Comparison of ENCODE assay signal across 16 cellular contexts in the genomic region with DNA sequence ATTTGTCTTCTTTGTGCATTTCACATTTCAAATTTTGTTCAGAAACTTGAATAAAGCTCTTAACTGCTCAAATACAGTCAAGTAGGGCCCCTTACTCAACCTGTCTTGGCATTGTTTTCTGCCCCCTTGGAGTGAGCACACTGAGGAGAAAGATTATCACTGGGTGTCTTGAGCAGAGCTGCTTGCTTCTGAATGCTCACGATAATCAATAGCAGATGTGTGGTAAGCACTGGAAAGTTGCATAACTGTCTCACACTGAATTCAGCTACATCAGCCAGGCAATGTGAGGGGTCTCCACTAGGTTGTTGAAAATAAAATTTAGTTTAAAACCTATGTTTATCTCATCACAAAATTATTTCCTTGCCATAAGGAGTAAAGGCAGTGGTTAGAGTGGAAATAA. TPM values are rescaled to one million over a fixed set of nuclear protein-coding genes. Genes with fewer than 3 reads are reported as not detected.
DNase-seq lines count a peak whose midpoint lies in the region; ATAC-seq, FAIRE-seq and TF ChIP-seq lines count a peak whose summit lies in the region.
"Had no signal": no experiment of that assay in that cellular context is flagged by ENCODE, and none has a peak within 500 bp of the region (broad histone marks: within the 10 kb centered on the region; RNA-seq: fewer than 3 reads in every experiment).

No MANE protein-coding gene starts in this region.

- peaks cover 34 to 95% (median 81%) of the 10 kb centered on the region in 4 donors for H3K4me1 Mint-ChIP-seq in CD4-positive, CD25-positive, alpha-beta regulatory T cell
- peaks cover 89% of the 10 kb centered on the region for H3K4me1 Mint-ChIP-seq in activated naive CD8-positive, alpha-beta T cell (ENCODE audit: low read depth)

- ATAC-seq in CD4-positive, CD25-positive, alpha-beta regulatory T cell (ENCODE audit: low read depth in 2 of 2) = no peak
- no peak for ATAC-seq in GM21825 (IDR thresholded peaks at IDR 0.05; ENCODE audit: unreplicated experiment)
- ATAC-seq: K562 had no signal

- no peak overlapping the region for H3K4me3 ChIP-seq in CD4-positive, CD25-positive, alpha-beta regulatory T cell (ENCODE audit: low read depth, low read length)
- H3K4me3 ChIP-seq in kidney (ENCODE audit: low read length in 2 of 2) = no peak overlapping the region
- H3K4me3 ChIP-seq: K562, PC-9, right atrium auricular region had no signal

- peaks cover 83% of the 10 kb centered on the region for H3K4me1 ChIP-seq in CD4-positive, CD25-positive, alpha-beta regulatory T cell (ENCODE audit: control insufficient read depth, insufficient read depth, low read length, poor library complexity, severe bottlenecking)
- H3K4me1 ChIP-seq in kidney (ENCODE audit: control insufficient read depth in 1 of 2, insufficient read depth in 1 of 2, low read depth in 1 of 2, low read length in 2 of 2) = peaks cover 0 to 2% of the 10 kb centered on the region in 2 donors
- H3K4me1 ChIP-seq: right atrium auricular region had no signal

- no peak for TF ChIP-seq CTCF in kidney (IDR thresholded peaks at IDR 0.05; ENCODE audit: borderline replicate concordance, extremely low read depth, insufficient read depth)

- no peak overlapping the region for H3K9ac ChIP-seq in kidney (ENCODE audit: low read length in 2 of 2)

- H3K27me3 ChIP-seq in CD4-positive, CD25-positive, alpha-beta regulatory T cell (ENCODE audit: control insufficient read depth, insufficient read depth, low read length) = no peaks in the 10 kb centered on the region
- H3K27me3 ChIP-seq: brain microvascular endothelial cell, right atrium auricular region had no signal

- peaks cover 2% of the 10 kb centered on the region for H3K36me3 ChIP-seq in CD4-positive, CD25-positive, alpha-beta regulatory T cell (ENCODE audit: control insufficient read depth, insufficient read depth, low read length)
- H3K36me3 ChIP-seq in kidney (ENCODE audit: control insufficient read depth in 1 of 2, insufficient read depth in 2 of 2, low read length in 2 of 2) = no peaks in the 10 kb centered on the region
- H3K36me3 ChIP-seq: brain microvascular endothelial cell, right atrium auricular region had no signal

- peak overlapping the region in 2 of 4 donors; percentile 11 to 66 for H3K4me3 Mint-ChIP-seq in CD4-positive, CD25-positive, alpha-beta regulatory T cell
- H3K4me3 Mint-ChIP-seq in activated naive CD8-positive, alpha-beta T cell = no peak overlapping the region

- H3K36me3 Mint-ChIP-seq in CD4-positive, CD25-positive, alpha-beta regulatory T cell = peaks cover 27% of the 10 kb centered on the region
- peaks cover 11% of the 10 kb centered on the region for H3K36me3 Mint-ChIP-seq in activated naive CD8-positive, alpha-beta T cell

- H3K27ac ChIP-seq in CD4-positive, CD25-positive, alpha-beta regulatory T cell (ENCODE audit: insufficient read depth, low read length, poor library complexity, severe bottlenecking) = no peak overlapping the region
- H3K27ac ChIP-seq in kidney (ENCODE audit: low read depth in 2 of 2, low read length in 2 of 2) (peak overlapping the region; percentile 18 to 23), caudate nucleus (ENCODE audit: low read depth, low read length) (no peak overlapping the region)
- H3K27ac ChIP-seq: brain microvascular endothelial cell, epithelial cell of prostate, PC-9, right atrium auricular region had no signal

- intact Hi-C loops in kidney (cut with DNase I) = no loop called here

- no peak for TF ChIP-seq POLR2A in GM12892 (IDR thresholded peaks at IDR 0.05; ENCODE audit: low read depth, low read length)

- H3K9me3 Mint-ChIP-seq in CD4-positive, CD25-positive, alpha-beta regulatory T cell = no peaks in the 10 kb centered on the region
- H3K9me3 Mint-ChIP-seq in activated naive CD8-positive, alpha-beta T cell (ENCODE audit: low read depth) = no peaks in the 10 kb centered on the region

- no peaks in the 10 kb centered on the region for H3K9me3 ChIP-seq in CD4-positive, CD25-positive, alpha-beta regulatory T cell (ENCODE audit: control insufficient read depth in 2 of 2, low read length in 2 of 2)
- H3K9me3 ChIP-seq in kidney (ENCODE audit: control insufficient read depth in 1 of 2, low read length in 2 of 2) = no peaks in the 10 kb centered on the region
- H3K9me3 ChIP-seq: right atrium auricular region had no signal

- DNase-seq in CD4-positive, CD25-positive, alpha-beta regulatory T cell = no peak
- DNase-seq in HCEC 1CT (peak; percentile 47), kidney (no peak), NCI-H2107 treated with DMSO at 0.1 percent for 48 hours (lab: John Stamatoyannopoulos, UW; ENCODE audit: unreplicated experiment) (no peak), caudate nucleus (lab: John Stamatoyannopoulos, UW) (no peak), GM12892 (ENCODE audit: insufficient read length) (no peak)
- DNase-seq: activated CD8-positive, alpha-beta memory T cell treated with anti-CD3 and anti-CD28 coated beads, Interleukin-2, amount 50 U/mL, for 4 hours; brain microvascular endothelial cell; DMS153; NCI-H2029 treated with DMSO at 0.1 percent for 48 hours had no signal

- H3K27me3 Mint-ChIP-seq in CD4-positive, CD25-positive, alpha-beta regulatory T cell = no peaks in the 10 kb centered on the region
- no peaks in the 10 kb centered on the region for H3K27me3 Mint-ChIP-seq in activated naive CD8-positive, alpha-beta T cell

- H3K27ac Mint-ChIP-seq in CD4-positive, CD25-positive, alpha-beta regulatory T cell = peak overlapping the region; percentile 72 to 83 (median 80)
- peak overlapping the region; percentile 94 for H3K27ac Mint-ChIP-seq in activated naive CD8-positive, alpha-beta T cell

- FAIRE-seq in kidney (lab: Jason Lieb, UNC) = no peak
- FAIRE-seq in GM12892 (lab: Jason Lieb, UNC) = no peak
- FAIRE-seq: K562 had no signal

RNA-seq across cellular contexts. Expression of a gene that starts 7.8 kb away (rescaled TPM):
- total RNA-seq in CD4-positive, CD25-positive, alpha-beta regulatory T cell = 120 TPM
- polyA plus RNA-seq in CD4-positive, CD25-positive, alpha-beta regulatory T cell = 100 to 1,000 TPM; 183 to 244 (median 202) TPM
- 41.5 TPM for total RNA-seq in kidney
- polyA plus RNA-seq in kidney (ENCODE audit: insufficient read depth, low read depth, low replicate concordance) = 13.3 TPM
- 104 TPM for polyA plus RNA-seq in GM12892 (2012; ENCODE audit: missing spikeins)

Comparison
In these comparisons a context has a peak if more than half of its experiments do, and no peak if none do; other contexts are left out.
1. H3K27ac ChIP-seq: peak in kidney (2 of 2); none in CD4-positive, CD25-positive, alpha-beta regulatory T cell (single experiment) and caudate nucleus (single experiment).